In genomic region chr1:211482306-211482705, GRCh38 we compare ENCODE assay signal across 25 cellular contexts. TPM values are rescaled to one million over a fixed set of nuclear protein-coding genes. Genes with fewer than 3 reads are reported as not detected.
"Had no signal": no experiment of that assay in that cellular context is flagged by ENCODE, and none has a peak within 500 bp of the region (broad histone marks: within the 10 kb centered on the region; RNA-seq: fewer than 3 reads in every experiment).

No MANE protein-coding gene starts in this region.

- H3K4me3 Mint-ChIP-seq: mesothelial cell of epicardium; naive B cell; natural killer cell treated with Interleukin-12 subunit alpha and Interleukin-12 subunit beta and Interleukin-15 and Interleukin-18, amount 100 ng/mL, for 72 hours; stimulated activated naive CD8-positive, alpha-beta T cell treated with anti-CD3 and anti-CD28 coated beads, Interleukin-15, amount 100 ng/mL, for 72 hours had no signal

- H3K9me3 Mint-ChIP-seq: mesothelial cell of epicardium; naive B cell; natural killer cell treated with Interleukin-12 subunit alpha and Interleukin-12 subunit beta and Interleukin-15 and Interleukin-18, amount 100 ng/mL, for 72 hours; stimulated activated naive CD8-positive, alpha-beta T cell treated with anti-CD3 and anti-CD28 coated beads, Interleukin-15, amount 100 ng/mL, for 72 hours had no signal

- ATAC-seq: gastrocnemius medialis; mucosa of descending colon; natural killer cell treated with Interleukin-12 subunit alpha and Interleukin-12 subunit beta and Interleukin-15 and Interleukin-18, amount 100 ng/mL, for 72 hours; psoas muscle; right cardiac atrium; stimulated activated naive CD8-positive, alpha-beta T cell treated with anti-CD3 and anti-CD28 coated beads, Interleukin-15, amount 100 ng/mL, for 72 hours; upper lobe of right lung had no signal

- H3K27ac Mint-ChIP-seq: mesothelial cell of epicardium; naive B cell; natural killer cell treated with Interleukin-12 subunit alpha and Interleukin-12 subunit beta and Interleukin-15 and Interleukin-18, amount 100 ng/mL, for 72 hours; stimulated activated naive CD8-positive, alpha-beta T cell treated with anti-CD3 and anti-CD28 coated beads, Interleukin-15, amount 100 ng/mL, for 72 hours had no signal

- DNase-seq: dorsolateral prefrontal cortex; effector CD4-positive, alpha-beta T cell; foreskin fibroblast; gastrocnemius medialis; mesenchymal stem cell; mucosa of descending colon; naive B cell; occipital lobe; ovary; psoas muscle; right cardiac atrium; stimulated activated CD4-positive, alpha-beta T cell treated with anti-CD3 and anti-CD28 coated beads, Interleukin-15, amount 100 ng/mL, for 24 hours; stimulated activated CD4-positive, alpha-beta T cell treated with anti-CD3 and anti-CD28 coated beads, Interleukin-2, amount 100 ng/mL, for 48 hours; stimulated activated naive CD4-positive, alpha-beta T cell; stimulated activated naive CD8-positive, alpha-beta T cell treated with anti-CD3 and anti-CD28 coated beads, Interleukin-15, amount 100 ng/mL, for 72 hours; transverse colon; upper lobe of right lung; uterus had no signal

- H3K4me1 Mint-ChIP-seq: mesothelial cell of epicardium; naive B cell; stimulated activated naive CD8-positive, alpha-beta T cell treated with anti-CD3 and anti-CD28 coated beads, Interleukin-15, amount 100 ng/mL, for 72 hours had no signal

- H3K36me3 ChIP-seq: gastrocnemius medialis, ovary, suprapubic skin, transverse colon, upper lobe of right lung, uterus had no signal

- H3K4me3 ChIP-seq: dorsolateral prefrontal cortex, gastrocnemius medialis, mucosa of descending colon, ovary, psoas muscle, skin epidermis, suprapubic skin, transverse colon, upper lobe of right lung, uterus had no signal

- H3K27me3 ChIP-seq: ovary, uterus had no signal

- H3K4me1 ChIP-seq: gastrocnemius medialis, psoas muscle, suprapubic skin, transverse colon, upper lobe of right lung, uterus had no signal

- H3K36me3 Mint-ChIP-seq: mesothelial cell of epicardium; naive B cell; natural killer cell treated with Interleukin-12 subunit alpha and Interleukin-12 subunit beta and Interleukin-15 and Interleukin-18, amount 100 ng/mL, for 72 hours had no signal

- H3K27ac ChIP-seq: dorsolateral prefrontal cortex, gastrocnemius medialis, ovary, psoas muscle, skin epidermis, suprapubic skin, transverse colon, upper lobe of right lung, uterus had no signal

- H3K9me3 ChIP-seq: gastrocnemius medialis, mucosa of descending colon, ovary, psoas muscle, suprapubic skin, transverse colon, upper lobe of right lung, uterus had no signal

RNA-seq across cellular contexts. Expression of gene RD3, which starts 9.7 kb away (rescaled TPM):
- total RNA-seq: glomerular endothelial cell; lung microvascular endothelial cell; mucosa of descending colon; natural killer cell treated with Interleukin-12 subunit alpha and Interleukin-12 subunit beta and Interleukin-15 and Interleukin-18, amount 100 ng/mL, for 72 hours; occipital lobe; ovary; psoas muscle; renal cortical epithelial cell; suprapubic skin; transverse colon had no signal
